Comparison of ENCODE assay signal across 2 cellular contexts in the genomic region with DNA sequence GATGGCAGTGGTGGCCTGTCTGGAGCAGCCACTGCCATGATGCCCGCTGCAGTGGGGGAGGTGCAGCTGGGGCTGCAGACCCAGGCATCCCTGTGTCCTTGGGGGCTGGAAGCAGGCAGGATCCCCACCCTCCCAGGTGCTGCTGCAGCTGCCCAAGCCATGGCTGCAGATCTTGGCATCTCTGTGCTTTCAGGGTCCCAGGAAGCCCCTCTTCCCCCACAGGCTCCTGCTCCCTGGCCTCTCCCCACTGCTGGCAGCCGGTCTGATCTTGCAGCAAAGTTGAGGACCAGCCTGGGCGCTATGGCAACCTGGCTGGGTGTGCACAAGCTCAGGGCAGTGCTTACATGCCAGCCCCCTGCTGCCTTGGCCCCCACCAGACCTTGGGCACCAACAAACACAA.
TF ChIP-seq lines count a peak whose summit lies in the region.

No MANE protein-coding gene starts in this region.

TF ChIP-seq in IMR-90, 13 proteins besides CTCF, POLR2A, EP300 and RAD21:
- no peak for TF ChIP-seq RCOR1 (IDR thresholded peaks at IDR 0.05; ENCODE audit: insufficient replicate concordance, low read length)
- TF ChIP-seq CHD1 (IDR thresholded peaks at IDR 0.05; ENCODE audit: low read depth, low read length) = no peak
- no peak for TF ChIP-seq BHLHE40 (IDR thresholded peaks at IDR 0.05; ENCODE audit: low read depth, low read length)
- TF ChIP-seq MAZ (IDR thresholded peaks at IDR 0.05; ENCODE audit: borderline replicate concordance, low read depth, low read length) = no peak
- TF ChIP-seq NFE2L2 (IDR thresholded peaks at IDR 0.05; ENCODE audit: low read depth, low read length) = no peak
- TF ChIP-seq MXI1 (IDR thresholded peaks at IDR 0.05; ENCODE audit: borderline replicate concordance, low read depth, low read length) = no peak
- TF ChIP-seq CEBPB (IDR thresholded peaks at IDR 0.05; ENCODE audit: low read depth, low read length) = no peak
- no peak for TF ChIP-seq USF2 (IDR thresholded peaks at IDR 0.05; ENCODE audit: low read depth, low read length)
- TF ChIP-seq SMC3 (IDR thresholded peaks at IDR 0.05; ENCODE audit: low read depth, low read length) = no peak
- TF ChIP-seq FOS (IDR thresholded peaks at IDR 0.05; ENCODE audit: low read depth, low read length) = no peak
- no peak for TF ChIP-seq ELK1 (IDR thresholded peaks at IDR 0.05; ENCODE audit: borderline replicate concordance, low read depth, low read length)
- TF ChIP-seq MAFK (IDR thresholded peaks at IDR 0.05; ENCODE audit: low read depth, low read length) = no peak
- no peak for TF ChIP-seq RFX5 (IDR thresholded peaks at IDR 0.05; ENCODE audit: low read depth, low read length)

TF ChIP-seq in K562, 482 proteins besides CTCF, POLR2A, EP300 and RAD21:
- no peak for TF ChIP-seq NFE2 (IDR thresholded peaks at IDR 0.05; ENCODE audit: low read depth)
- no peak for TF ChIP-seq ZNF444 (CRISPR knock-in tag; IDR thresholded peaks at IDR 0.05)
- no peak for TF ChIP-seq BACH1 (tag; IDR thresholded peaks at IDR 0.05)
- no peak for TF ChIP-seq ZBTB8A (IDR thresholded peaks at IDR 0.05; ENCODE audit: partially characterized antibody)
- no peak for TF ChIP-seq E2F4 (CRISPR knock-in tag; IDR thresholded peaks at IDR 0.05; ENCODE audit: low read depth)
- TF ChIP-seq MAFK (IDR thresholded peaks at IDR 0.05; ENCODE audit: low read length) = no peak
- TF ChIP-seq ZKSCAN1 (IDR thresholded peaks at IDR 0.05; ENCODE audit: low read depth, low read length) = no peak
- no peak for TF ChIP-seq GABPB2 (CRISPR knock-in tag; conservative IDR thresholded peaks at IDR 0.05)
- TF ChIP-seq DLX4 (CRISPR knock-in tag; IDR thresholded peaks at IDR 0.05) = no peak
- no peak for TF ChIP-seq ERF (CRISPR knock-in tag; IDR thresholded peaks at IDR 0.05)
- no peak for TF ChIP-seq ZNF197 (CRISPR knock-in tag; IDR thresholded peaks at IDR 0.05; ENCODE audit: low read depth)
- TF ChIP-seq SOX6 (IDR thresholded peaks at IDR 0.05) = no peak
- no peak for TF ChIP-seq SMAD3 (CRISPR knock-in tag; conservative IDR thresholded peaks at IDR 0.05)
- TF ChIP-seq UBTF (IDR thresholded peaks at IDR 0.05; ENCODE audit: borderline replicate concordance in 1 of 2, low read depth in 2 of 2, low read length in 2 of 2) = no peak
- no peak for TF ChIP-seq TCF7 (IDR thresholded peaks at IDR 0.05; ENCODE audit: borderline replicate concordance)
- TF ChIP-seq, protein P1, sequence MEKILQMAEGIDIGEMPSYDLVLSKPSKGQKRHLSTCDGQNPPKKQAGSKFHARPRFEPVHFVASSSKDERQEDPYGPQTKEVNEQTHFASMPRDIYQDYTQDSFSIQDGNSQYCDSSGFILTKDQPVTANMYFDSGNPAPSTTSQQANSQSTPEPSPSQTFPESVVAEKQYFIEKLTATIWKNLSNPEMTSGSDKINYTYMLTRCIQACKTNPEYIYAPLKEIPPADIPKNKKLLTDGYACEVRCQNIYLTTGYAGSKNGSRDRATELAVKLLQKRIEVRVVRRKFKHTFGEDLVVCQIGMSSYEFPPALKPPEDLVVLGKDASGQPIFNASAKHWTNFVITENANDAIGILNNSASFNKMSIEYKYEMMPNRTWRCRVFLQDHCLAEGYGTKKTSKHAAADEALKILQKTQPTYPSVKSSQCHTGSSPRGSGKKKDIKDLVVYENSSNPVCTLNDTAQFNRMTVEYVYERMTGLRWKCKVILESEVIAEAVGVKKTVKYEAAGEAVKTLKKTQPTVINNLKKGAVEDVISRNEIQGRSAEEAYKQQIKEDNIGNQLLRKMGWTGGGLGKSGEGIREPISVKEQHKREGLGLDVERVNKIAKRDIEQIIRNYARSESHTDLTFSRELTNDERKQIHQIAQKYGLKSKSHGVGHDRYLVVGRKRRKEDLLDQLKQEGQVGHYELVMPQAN (IDR thresholded peaks at IDR 0.05; ENCODE audit: borderline replicate concordance) = no peak
- no peak for TF ChIP-seq RB1 (IDR thresholded peaks at IDR 0.05; ENCODE audit: low read depth)
- TF ChIP-seq WHSC1 (IDR thresholded peaks at IDR 0.05; ENCODE audit: low read length) = no peak
TF ChIP-seq in K562: peak in this region for 0.
